8 cellular contexts compared by ENCODE assay signal in genomic region chr1:180228648-180229482, GRCh38. TPM values are rescaled to one million over a fixed set of nuclear protein-coding genes. Genes with fewer than 3 reads are reported as not detected.
DNase-seq lines count a peak whose midpoint lies in the region; ATAC-seq and TF ChIP-seq lines count a peak whose summit lies in the region.

No MANE protein-coding gene starts in this region.

- TF ChIP-seq CTCF in CD14-positive monocyte (IDR thresholded peaks at IDR 0.05) (no peak), esophagus squamous epithelium (IDR thresholded peaks at IDR 0.05) (no peak), osteocyte (IDR thresholded peaks at IDR 0.05) (no peak)

- no peak for TF ChIP-seq POLR2A in esophagus squamous epithelium (IDR thresholded peaks at IDR 0.05)

- peak; percentile 11 for ATAC-seq in GM21381 (IDR thresholded peaks at IDR 0.05; ENCODE audit: unreplicated experiment)

- H3K27ac Mint-ChIP-seq in CD14-positive monocyte = no peak overlapping the region
- no peak overlapping the region for H3K27ac Mint-ChIP-seq in osteocyte (ENCODE audit: unreplicated experiment)

- H3K4me3 ChIP-seq in SJSA1 (peak overlapping the region; percentile 51), esophagus squamous epithelium (peak overlapping the region; percentile 43 to 70 (median 55))

- H3K27ac ChIP-seq in SJSA1 (no peak overlapping the region), esophagus squamous epithelium (no peak overlapping the region)

- peaks cover 37% of the 10 kb centered on the region for H3K27me3 ChIP-seq in SJSA1 (replicated peaks)
- peaks cover 26 to 100% (median 52%) of the 10 kb centered on the region in 4 donors for H3K27me3 ChIP-seq in esophagus squamous epithelium

- peaks cover 22% of the 10 kb centered on the region for H3K4me1 ChIP-seq in SJSA1 (replicated peaks)
- peaks cover 28 to 51% (median 37%) of the 10 kb centered on the region in 3 donors for H3K4me1 ChIP-seq in esophagus squamous epithelium

- WGBS in esophagus squamous epithelium, 2 donors = 4 to 10% methylated on average over 22 to 25 of the region's 57 CpGs

- H3K4me1 Mint-ChIP-seq in CD14-positive monocyte (peaks cover 42% of the 10 kb centered on the region), osteocyte (ENCODE audit: unreplicated experiment) (peaks cover 14% of the 10 kb centered on the region)

- H3K9me3 ChIP-seq in SJSA1 (replicated peaks) (0 out of 2 replicates have a peak, but pooled peaks cover 2% of the 10 kb centered on the region), esophagus squamous epithelium (no peaks in the 10 kb centered on the region)

- H3K36me3 ChIP-seq in SJSA1 (no peaks in the 10 kb centered on the region), esophagus squamous epithelium (no peaks in the 10 kb centered on the region)

- H3K9me3 Mint-ChIP-seq in CD14-positive monocyte (peaks cover 0 to 40% (median 12%) of the 10 kb centered on the region in 7 donors), osteocyte (ENCODE audit: unreplicated experiment) (no peaks in the 10 kb centered on the region)

- H3K4me3 Mint-ChIP-seq in CD14-positive monocyte (peak overlapping the region; percentile 76 to 92), osteocyte (ENCODE audit: unreplicated experiment) (peak overlapping the region; percentile 62)

- DNase-seq in CD14-positive monocyte (ENCODE audit: low spot score) = no peak
- DNase-seq in SJSA1 (ENCODE audit: low read depth in 1 of 2, low spot score in 2 of 2) = no peak
- DNase-seq in esophagus squamous epithelium (lab: John Stamatoyannopoulos, UW) = no peak
- no peak for DNase-seq in osteocyte (ENCODE audit: extremely low spot score, unreplicated experiment)
- no peak for DNase-seq in NCI-H1694 (lab: John Stamatoyannopoulos, UW)
- no peak for DNase-seq in HCEC 1CT
- no peak for DNase-seq in COLO829 (ENCODE audit: low spot score)

- peaks cover 3% of the 10 kb centered on the region in 2 donors for H3K36me3 Mint-ChIP-seq in CD14-positive monocyte
- H3K36me3 Mint-ChIP-seq in osteocyte (ENCODE audit: unreplicated experiment) = no peaks in the 10 kb centered on the region

- peaks cover 87 to 96% (median 88%) of the 10 kb centered on the region in 3 donors for H3K27me3 Mint-ChIP-seq in CD14-positive monocyte (ENCODE audit: low read depth in 3 of 3)
- H3K27me3 Mint-ChIP-seq in osteocyte (ENCODE audit: unreplicated experiment) = peaks cover 71% of the 10 kb centered on the region

- intact Hi-C loops in CD14-positive monocyte (cut with micrococcal nuclease) = no loop called here
- intact Hi-C loops in esophagus squamous epithelium (cut with DNase I) = no loop called here

RNA-seq across cellular contexts. Expression of gene LHX4, which starts 1.2 kb away (rescaled TPM):
- not detected for polyA plus RNA-seq in CD14-positive monocyte
- total RNA-seq in SJSA1 (2014; rRNA removed; shearing (Covaris generic)) = 4.6 and 6.4 TPM in 2 replicates
- total RNA-seq in esophagus squamous epithelium = under 1 TPM in 2 of 4 donors, not detected in 2; 0.18 to 0.38 TPM
- 0.70 and 0.78 TPM in 2 replicates for total RNA-seq in osteocyte
